ENCODE assay signal across 8 cellular contexts in genomic region chr6:33018904-33019303, GRCh38. TPM values are rescaled to one million over a fixed set of nuclear protein-coding genes. Genes with fewer than 3 reads are reported as not detected.
DNase-seq lines count a peak whose midpoint lies in the region; ATAC-seq and TF ChIP-seq lines count a peak whose summit lies in the region.

No MANE protein-coding gene starts in this region.

- H3K27me3 ChIP-seq in fibroblast of lung (ENCODE audit: control insufficient read depth, insufficient read depth, low read length) (peaks cover 17% of the 10 kb centered on the region), parathyroid adenoma (ENCODE audit: control insufficient read depth, insufficient read depth, low read length) (no peaks in the 10 kb centered on the region)

- peak in 1 of 2 donors; percentile 33 for DNase-seq in fibroblast of lung (ENCODE audit: low read depth in 2 of 2)
- DNase-seq in activated gamma-delta T cell (lab: John Stamatoyannopoulos, UW) = no peak
- DNase-seq in NCI-H524 (lab: John Stamatoyannopoulos, UW) = no peak
- DNase-seq in 8988T = no peak

- TF ChIP-seq CTCF in WI38 (IDR thresholded peaks at IDR 0.05; ENCODE audit: low read depth, low read length) (no peak), fibroblast of lung (conservative IDR thresholded peaks at IDR 0.05 in 1 of 2, IDR thresholded peaks at IDR 0.05 in 1 of 2; ENCODE audit: low read depth in 1 of 2, low read length in 2 of 2) (no peak), parathyroid adenoma (IDR thresholded peaks at IDR 0.05) (no peak)

- H3K4me1 ChIP-seq in fibroblast of lung (ENCODE audit: control insufficient read depth, extremely low read depth, insufficient read depth, low read length) (no peaks in the 10 kb centered on the region), parathyroid adenoma (no peaks in the 10 kb centered on the region)

- H3K9me3 ChIP-seq in fibroblast of lung (ENCODE audit: control insufficient read depth, insufficient read depth, low read depth, low read length) (no peaks in the 10 kb centered on the region), parathyroid adenoma (ENCODE audit: control insufficient read depth, low read length) (no peaks in the 10 kb centered on the region)

- ATAC-seq in GM18861 (IDR thresholded peaks at IDR 0.05; ENCODE audit: unreplicated experiment) (peak; percentile 50), HG03139 (IDR thresholded peaks at IDR 0.05; ENCODE audit: unreplicated experiment) (peak; percentile 66)

- peak overlapping the region; percentile 72 for H3K4me2 ChIP-seq in fibroblast of lung (ENCODE audit: extremely low read depth, insufficient read depth, low read length)
- H3K4me2 ChIP-seq in parathyroid adenoma (ENCODE audit: low read length) = no peak overlapping the region

- H3K36me3 ChIP-seq in fibroblast of lung (ENCODE audit: control insufficient read depth, insufficient read depth, low read length) (no peaks in the 10 kb centered on the region), parathyroid adenoma (ENCODE audit: control insufficient read depth, insufficient read depth, low read length) (no peaks in the 10 kb centered on the region)

- H2AFZ ChIP-seq in fibroblast of lung (ENCODE audit: low read length) = peak overlapping the region; percentile 42
- H2AFZ ChIP-seq in parathyroid adenoma = peak overlapping the region; percentile 6

- H3K4me3 ChIP-seq in WI38 (ENCODE audit: low read depth, low read length) = peak overlapping the region; percentile 13; the same call in 1 of the 2 replicates
- peak overlapping the region in 3 of 4 experiments; percentile 5 to 46 (median 39) for H3K4me3 ChIP-seq in fibroblast of lung (replicated peaks in 1 of 4; ENCODE audit: control extremely low read depth in 1 of 4, insufficient read depth in 1 of 4, low read depth in 3 of 4, low read length in 4 of 4)
- no peak overlapping the region for H3K4me3 ChIP-seq in parathyroid adenoma (ENCODE audit: low read depth, low read length)

- H3K9ac ChIP-seq in fibroblast of lung (ENCODE audit: insufficient read depth, low read length) (no peak overlapping the region), parathyroid adenoma (no peak overlapping the region)

- H3K27ac ChIP-seq in fibroblast of lung (ENCODE audit: insufficient read depth, low read length) (no peak overlapping the region), parathyroid adenoma (peak overlapping the region; percentile 76)

- no peaks in the 10 kb centered on the region for H4K20me1 ChIP-seq in fibroblast of lung (ENCODE audit: control insufficient read depth, extremely low read depth, insufficient read depth, low read length)

- H3K79me2 ChIP-seq in fibroblast of lung (ENCODE audit: control insufficient read depth, insufficient read depth, low read length) (no peaks in the 10 kb centered on the region), parathyroid adenoma (no peaks in the 10 kb centered on the region)

RNA-seq across cellular contexts. Expression of gene HLA-DOA, which starts 9.5 kb away (rescaled TPM):
- not detected in 2 replicates for total RNA-seq in fibroblast of lung
- not detected in 2 replicates for polyA plus RNA-seq in fibroblast of lung
- not detected in 2 replicates for polyA plus RNA-seq in fibroblast of lung (2012)
- polyA minus RNA-seq in fibroblast of lung (ENCODE audit: low replicate concordance) = not detected in 2 replicates

RNA-seq across cellular contexts. Expression of gene BRD2, which starts 50.5 kb away (rescaled TPM):
- 59.3 and 75.6 TPM in 2 replicates for total RNA-seq in fibroblast of lung
- polyA plus RNA-seq in fibroblast of lung = 126 and 154 TPM in 2 replicates
- polyA plus RNA-seq in fibroblast of lung (2012) = 97.2 and 108 TPM in 2 replicates
- 103 and 130 TPM in 2 replicates for polyA minus RNA-seq in fibroblast of lung (ENCODE audit: low replicate concordance)

RNA-seq across cellular contexts. Expression of gene HLA-DPA1, which starts 54.5 kb away (rescaled TPM):
- total RNA-seq in fibroblast of lung = 1.0 and 1.5 TPM in 2 replicates
- polyA plus RNA-seq in fibroblast of lung = 3.3 and 9.1 TPM in 2 replicates
- polyA plus RNA-seq in fibroblast of lung (2012) = 3.6 and 6.0 TPM in 2 replicates
- polyA minus RNA-seq in fibroblast of lung (ENCODE audit: low replicate concordance) = 0.59 and 6.6 TPM in 2 replicates

RNA-seq across cellular contexts. Expression of gene HLA-DPB1, which starts 56.9 kb away (rescaled TPM):
- 1.3 and 5.4 TPM in 2 replicates for total RNA-seq in fibroblast of lung
- polyA plus RNA-seq in fibroblast of lung = 11.0 and 11.5 TPM in 2 replicates
- polyA plus RNA-seq in fibroblast of lung (2012) = 11.9 and 12.7 TPM in 2 replicates
- 17.9 and 29.3 TPM in 2 replicates for polyA minus RNA-seq in fibroblast of lung (ENCODE audit: low replicate concordance)
